In the genomic region with DNA sequence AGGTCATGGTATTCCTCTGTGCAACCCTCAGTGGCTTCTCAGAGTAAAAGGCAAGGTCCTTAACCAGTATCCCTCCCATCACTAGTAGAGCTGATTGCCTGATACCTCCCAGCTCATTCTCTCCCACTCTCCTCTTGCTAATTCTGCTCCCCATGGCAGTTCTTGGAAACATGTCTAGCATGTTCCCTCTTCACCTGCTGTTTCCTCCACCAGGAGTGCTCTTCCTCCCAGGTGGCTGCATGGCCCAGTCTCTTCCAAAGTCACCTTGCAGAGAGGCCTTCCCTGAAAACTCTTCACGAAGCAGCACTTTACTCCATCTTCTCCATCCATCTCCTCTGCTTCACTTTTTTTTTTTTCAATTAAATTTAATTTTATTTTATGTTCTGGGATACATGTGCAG, we compare ENCODE assay signal across 33 cellular contexts. TPM values are rescaled to one million over a fixed set of nuclear protein-coding genes. Genes with fewer than 3 reads are reported as not detected.
"Had no signal": no experiment of that assay in that cellular context is flagged by ENCODE, and none has a peak within 500 bp of the region (broad histone marks: within the 10 kb centered on the region; RNA-seq: fewer than 3 reads in every experiment).

No MANE protein-coding gene starts in this region.

- H3K27ac ChIP-seq: SJSA1, WERI-Rb-1 had no signal

- DNase-seq: activated CD4-positive, alpha-beta memory T cell treated with anti-CD3 and anti-CD28 coated beads for 36 hours; activated CD4-positive, alpha-beta T cell treated with anti-CD3 and anti-CD28 coated beads for 4 hours; activated CD4-positive, alpha-beta T cell treated with anti-CD3 and anti-CD28 coated beads, Interleukin-2, amount 50 U/mL, for 1 hour; activated CD8-positive, alpha-beta memory T cell treated with anti-CD3 and anti-CD28 coated beads, Interleukin-2, amount 50 U/mL, for 4 hours; activated effector memory CD4-positive, alpha-beta T cell treated with Interleukin-2 at 50 U/mL for 16 hours; activated naive CD4-positive, alpha-beta T cell treated with anti-CD3 and anti-CD28 coated beads, Interleukin-2, amount 10 ng/mL, durations not matched to agents 7 days and 5 days; activated naive CD8-positive, alpha-beta T cell treated with anti-CD3 and anti-CD28 coated beads, Interleukin-2, amount 50 U/mL, for 24 hours; activated T-cell treated with anti-CD3 and anti-CD28 coated beads, Interleukin-2, amount 50 U/mL, for 48 hours; anterior cingulate cortex; caudate nucleus; cerebellar nuclear complex; NCI-H1105; NCI-H1417 treated with DMSO at 0.1 percent for 48 hours; NCI-H187 treated with DMSO at 0.1 percent for 48 hours; NCI-H2081; NCI-H2171 treated with DMSO at 0.1 percent for 48 hours; NCI-H2227 treated with DMSO at 0.1 percent for 48 hours; NCI-H446; NCI-H510A treated with DMSO at 0.1 percent for 48 hours; NCI-H526 treated with DMSO at 0.1 percent for 48 hours; NCI-H82; SHP77 treated with DMSO at 0.1 percent for 48 hours; SK-N-SH; WERI-Rb-1 had no signal

- H3K4me3 ChIP-seq: SJSA1 had no signal

- FAIRE-seq: bronchial epithelial cell had no signal

- H3K36me3 Mint-ChIP-seq: activated CD4-positive, alpha-beta memory T cell treated with anti-CD3 and anti-CD28 coated beads for 36 hours; brain had no signal

- H3K27me3 ChIP-seq: SJSA1 had no signal

- H3K4me1 ChIP-seq: SJSA1 had no signal

- H3K4me3 Mint-ChIP-seq: activated CD4-positive, alpha-beta memory T cell treated with anti-CD3 and anti-CD28 coated beads for 36 hours; activated naive CD4-positive, alpha-beta T cell treated with anti-CD3 and anti-CD28 coated beads, Interleukin-2, amount 10 ng/mL, durations not matched to agents 7 days and 5 days; activated naive CD8-positive, alpha-beta T cell; activated naive CD8-positive, alpha-beta T cell treated with anti-CD3 and anti-CD28 coated beads, Interleukin-2, amount 50 U/mL, for 24 hours; brain; T-helper 1 cell treated with Interleukin-12 subunit alpha and Interleukin-12 subunit beta and Interleukin-4 antibody, amounts not matched to agents 30 μg/mL and 1 μg/mL, for 36 hours; T-helper 2 cell treated with Interferon-gamma antibody and Interleukin-4, amounts not matched to agents 5 μg/mL and 100 μg/mL, for 36 hours had no signal

- H3K27ac Mint-ChIP-seq: activated CD4-positive, alpha-beta memory T cell treated with anti-CD3 and anti-CD28 coated beads for 36 hours; activated naive CD4-positive, alpha-beta T cell treated with anti-CD3 and anti-CD28 coated beads, Interleukin-2, amount 10 ng/mL, durations not matched to agents 7 days and 5 days; activated naive CD8-positive, alpha-beta T cell; activated naive CD8-positive, alpha-beta T cell treated with anti-CD3 and anti-CD28 coated beads, Interleukin-2, amount 50 U/mL, for 24 hours; brain; T-helper 1 cell treated with Interleukin-12 subunit alpha and Interleukin-12 subunit beta and Interleukin-4 antibody, amounts not matched to agents 30 μg/mL and 1 μg/mL, for 36 hours; T-helper 2 cell treated with Interferon-gamma antibody and Interleukin-4, amounts not matched to agents 5 μg/mL and 100 μg/mL, for 36 hours had no signal

- H3K4me1 Mint-ChIP-seq: activated naive CD8-positive, alpha-beta T cell treated with anti-CD3 and anti-CD28 coated beads, Interleukin-2, amount 50 U/mL, for 24 hours; brain had no signal

- H3K9me3 ChIP-seq: SK-N-SH had no signal

- ATAC-seq: activated naive CD8-positive, alpha-beta T cell treated with anti-CD3 and anti-CD28 coated beads, Interleukin-2, amount 50 U/mL, for 24 hours; Panc1 had no signal

- H3K9me3 Mint-ChIP-seq: T-helper 2 cell treated with Interferon-gamma antibody and Interleukin-4, amounts not matched to agents 5 μg/mL and 100 μg/mL, for 36 hours had no signal

- H3K4me2 ChIP-seq: SK-N-SH had no signal

- H3K9ac ChIP-seq: SK-N-SH had no signal

- H3K36me3 ChIP-seq: SJSA1, WERI-Rb-1 had no signal

RNA-seq across cellular contexts. Expression of gene OLIG3, which starts 36.2 kb away (rescaled TPM):
- total RNA-seq: bronchial epithelial cell, MCF 10A, RPMI7951, SJSA1 had no signal
- polyA plus RNA-seq: SK-N-SH had no signal
